Comparison of ENCODE assay signal across 1 cellular context in the genomic region with DNA sequence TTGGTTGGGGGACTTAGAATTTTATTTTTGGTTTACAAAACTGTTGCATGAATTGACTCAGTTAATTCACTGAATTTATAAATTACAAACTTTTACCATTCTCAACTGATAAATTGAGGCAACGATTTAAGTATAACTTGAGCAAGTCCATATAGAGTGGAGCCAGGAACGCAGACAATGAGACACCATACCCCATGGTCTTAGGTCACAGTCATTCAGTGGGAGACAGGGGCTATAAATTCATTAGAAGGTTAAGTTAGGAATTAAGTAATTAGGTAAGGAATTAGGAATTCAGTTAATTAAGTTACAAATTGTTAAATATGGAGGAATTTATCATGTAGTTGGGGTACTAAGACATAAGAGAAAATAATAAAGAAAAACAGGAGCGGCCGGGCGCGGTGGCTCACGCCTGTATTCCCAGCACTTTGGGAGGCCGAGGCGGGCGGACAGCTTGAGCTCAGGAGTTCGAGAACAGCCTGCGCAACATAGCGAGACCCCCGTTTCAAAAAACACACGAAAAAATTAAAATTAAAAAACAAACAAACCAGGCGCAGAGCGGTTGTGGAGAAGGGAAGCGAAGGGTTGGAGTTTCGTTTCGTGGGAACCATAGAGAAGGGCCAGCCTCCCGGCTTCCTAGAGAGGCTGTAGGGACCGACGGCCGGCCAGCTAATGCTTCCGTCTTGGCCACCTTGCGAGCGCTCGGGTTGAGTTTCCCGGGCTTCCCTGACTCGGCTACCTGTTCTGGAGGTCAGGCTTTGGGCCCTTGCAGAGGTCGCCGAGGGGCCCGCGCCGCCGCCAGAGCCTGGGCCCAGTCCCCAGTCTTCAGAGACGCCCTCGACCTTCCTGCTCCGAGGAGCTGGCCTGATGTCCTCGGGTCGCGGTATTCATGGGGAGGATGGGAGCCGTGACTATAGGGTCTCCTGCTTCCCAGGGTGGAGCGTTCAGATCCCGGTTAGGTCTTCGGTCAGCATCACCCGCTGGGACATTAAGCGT.
TF ChIP-seq lines count a peak whose summit lies in the region.

A gene (plus strand): TSS at position 645 of the 993 bp plus-strand sequence. CDS start 858 bp downstream, outside the sequence.

TF ChIP-seq in K562, 482 proteins besides CTCF, POLR2A, EP300 and RAD21 (continued from another document and continues in another):
- TF ChIP-seq, protein P1, sequence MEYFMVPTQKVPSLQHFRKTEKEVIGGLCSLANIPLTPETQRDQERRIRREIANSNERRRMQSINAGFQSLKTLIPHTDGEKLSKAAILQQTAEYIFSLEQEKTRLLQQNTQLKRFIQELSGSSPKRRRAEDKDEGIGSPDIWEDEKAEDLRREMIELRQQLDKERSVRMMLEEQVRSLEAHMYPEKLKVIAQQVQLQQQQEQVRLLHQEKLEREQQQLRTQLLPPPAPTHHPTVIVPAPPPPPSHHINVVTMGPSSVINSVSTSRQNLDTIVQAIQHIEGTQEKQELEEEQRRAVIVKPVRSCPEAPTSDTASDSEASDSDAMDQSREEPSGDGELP (CRISPR knock-in tag; IDR thresholded peaks at IDR 0.05; ENCODE audit: borderline replicate concordance): peak; percentile 57; the same call in 1 of the 2 replicates
- no peak for TF ChIP-seq RBM34 (IDR thresholded peaks at IDR 0.05; ENCODE audit: borderline replicate concordance, insufficient read depth, low read length)
- peak; percentile 82 for TF ChIP-seq KDM5B (IDR thresholded peaks at IDR 0.05; ENCODE audit: insufficient replicate concordance, low read depth, low read length)
- TF ChIP-seq POLR2H (tag; IDR thresholded peaks at IDR 0.05; ENCODE audit: low read depth): peak; percentile 74
- TF ChIP-seq ATF1 (CRISPR knock-in tag; IDR thresholded peaks at IDR 0.05): no peak
- TF ChIP-seq ATF1 (tag; IDR thresholded peaks at IDR 0.05): peak; percentile 65
- TF ChIP-seq, protein P2, sequence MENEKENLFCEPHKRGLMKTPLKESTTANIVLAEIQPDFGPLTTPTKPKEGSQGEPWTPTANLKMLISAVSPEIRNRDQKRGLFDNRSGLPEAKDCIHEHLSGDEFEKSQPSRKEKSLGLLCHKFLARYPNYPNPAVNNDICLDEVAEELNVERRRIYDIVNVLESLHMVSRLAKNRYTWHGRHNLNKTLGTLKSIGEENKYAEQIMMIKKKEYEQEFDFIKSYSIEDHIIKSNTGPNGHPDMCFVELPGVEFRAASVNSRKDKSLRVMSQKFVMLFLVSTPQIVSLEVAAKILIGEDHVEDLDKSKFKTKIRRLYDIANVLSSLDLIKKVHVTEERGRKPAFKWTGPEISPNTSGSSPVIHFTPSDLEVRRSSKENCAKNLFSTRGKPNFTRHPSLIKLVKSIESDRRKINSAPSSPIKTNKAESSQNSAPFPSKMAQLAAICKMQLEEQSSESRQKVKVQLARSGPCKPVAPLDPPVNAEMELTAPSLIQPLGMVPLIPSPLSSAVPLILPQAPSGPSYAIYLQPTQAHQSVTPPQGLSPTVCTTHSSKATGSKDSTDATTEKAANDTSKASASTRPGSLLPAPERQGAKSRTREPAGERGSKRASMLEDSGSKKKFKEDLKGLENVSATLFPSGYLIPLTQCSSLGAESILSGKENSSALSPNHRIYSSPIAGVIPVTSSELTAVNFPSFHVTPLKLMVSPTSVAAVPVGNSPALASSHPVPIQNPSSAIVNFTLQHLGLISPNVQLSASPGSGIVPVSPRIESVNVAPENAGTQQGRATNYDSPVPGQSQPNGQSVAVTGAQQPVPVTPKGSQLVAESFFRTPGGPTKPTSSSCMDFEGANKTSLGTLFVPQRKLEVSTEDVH (IDR thresholded peaks at IDR 0.05; ENCODE audit: low read depth, partially characterized antibody): peak; percentile 67
- peak; percentile 80; the same call in 1 of the 2 replicates for TF ChIP-seq HLTF (IDR thresholded peaks at IDR 0.05)
- peak; percentile 56; the same call in 1 of the 2 replicates for TF ChIP-seq ZNF175 (CRISPR knock-in tag; IDR thresholded peaks at IDR 0.05; ENCODE audit: low read depth)
- TF ChIP-seq ZC3H11A (IDR thresholded peaks at IDR 0.05; ENCODE audit: low read depth, low read length): peak; percentile 49; the same call in 1 of the 2 replicates
- TF ChIP-seq SUPT5H (IDR thresholded peaks at IDR 0.05): peak; percentile 83
- no peak for TF ChIP-seq RBM15 (IDR thresholded peaks at IDR 0.05; ENCODE audit: insufficient read depth, low read length)
- TF ChIP-seq, protein P3, sequence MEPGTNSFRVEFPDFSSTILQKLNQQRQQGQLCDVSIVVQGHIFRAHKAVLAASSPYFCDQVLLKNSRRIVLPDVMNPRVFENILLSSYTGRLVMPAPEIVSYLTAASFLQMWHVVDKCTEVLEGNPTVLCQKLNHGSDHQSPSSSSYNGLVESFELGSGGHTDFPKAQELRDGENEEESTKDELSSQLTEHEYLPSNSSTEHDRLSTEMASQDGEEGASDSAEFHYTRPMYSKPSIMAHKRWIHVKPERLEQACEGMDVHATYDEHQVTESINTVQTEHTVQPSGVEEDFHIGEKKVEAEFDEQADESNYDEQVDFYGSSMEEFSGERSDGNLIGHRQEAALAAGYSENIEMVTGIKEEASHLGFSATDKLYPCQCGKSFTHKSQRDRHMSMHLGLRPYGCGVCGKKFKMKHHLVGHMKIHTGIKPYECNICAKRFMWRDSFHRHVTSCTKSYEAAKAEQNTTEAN (CRISPR knock-in tag; IDR thresholded peaks at IDR 0.05): no peak
- TF ChIP-seq, protein P4, sequence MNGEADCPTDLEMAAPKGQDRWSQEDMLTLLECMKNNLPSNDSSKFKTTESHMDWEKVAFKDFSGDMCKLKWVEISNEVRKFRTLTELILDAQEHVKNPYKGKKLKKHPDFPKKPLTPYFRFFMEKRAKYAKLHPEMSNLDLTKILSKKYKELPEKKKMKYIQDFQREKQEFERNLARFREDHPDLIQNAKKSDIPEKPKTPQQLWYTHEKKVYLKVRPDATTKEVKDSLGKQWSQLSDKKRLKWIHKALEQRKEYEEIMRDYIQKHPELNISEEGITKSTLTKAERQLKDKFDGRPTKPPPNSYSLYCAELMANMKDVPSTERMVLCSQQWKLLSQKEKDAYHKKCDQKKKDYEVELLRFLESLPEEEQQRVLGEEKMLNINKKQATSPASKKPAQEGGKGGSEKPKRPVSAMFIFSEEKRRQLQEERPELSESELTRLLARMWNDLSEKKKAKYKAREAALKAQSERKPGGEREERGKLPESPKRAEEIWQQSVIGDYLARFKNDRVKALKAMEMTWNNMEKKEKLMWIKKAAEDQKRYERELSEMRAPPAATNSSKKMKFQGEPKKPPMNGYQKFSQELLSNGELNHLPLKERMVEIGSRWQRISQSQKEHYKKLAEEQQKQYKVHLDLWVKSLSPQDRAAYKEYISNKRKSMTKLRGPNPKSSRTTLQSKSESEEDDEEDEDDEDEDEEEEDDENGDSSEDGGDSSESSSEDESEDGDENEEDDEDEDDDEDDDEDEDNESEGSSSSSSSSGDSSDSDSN (IDR thresholded peaks at IDR 0.05; ENCODE audit: borderline replicate concordance in 1 of 2, low read depth in 2 of 2, low read length in 2 of 2): peak in 1 of 2 experiments; percentile 54; a peak in 2 of 4 replicates
- TF ChIP-seq, protein P5, sequence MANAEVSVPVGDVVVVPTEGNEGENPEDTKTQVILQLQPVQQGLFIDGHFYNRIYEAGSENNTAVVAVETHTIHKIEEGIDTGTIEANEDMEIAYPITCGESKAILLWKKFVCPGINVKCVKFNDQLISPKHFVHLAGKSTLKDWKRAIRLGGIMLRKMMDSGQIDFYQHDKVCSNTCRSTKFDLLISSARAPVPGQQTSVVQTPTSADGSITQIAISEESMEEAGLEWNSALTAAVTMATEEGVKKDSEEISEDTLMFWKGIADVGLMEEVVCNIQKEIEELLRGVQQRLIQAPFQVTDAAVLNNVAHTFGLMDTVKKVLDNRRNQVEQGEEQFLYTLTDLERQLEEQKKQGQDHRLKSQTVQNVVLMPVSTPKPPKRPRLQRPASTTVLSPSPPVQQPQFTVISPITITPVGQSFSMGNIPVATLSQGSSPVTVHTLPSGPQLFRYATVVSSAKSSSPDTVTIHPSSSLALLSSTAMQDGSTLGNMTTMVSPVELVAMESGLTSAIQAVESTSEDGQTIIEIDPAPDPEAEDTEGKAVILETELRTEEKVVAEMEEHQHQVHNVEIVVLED (CRISPR knock-in tag; IDR thresholded peaks at IDR 0.05): no peak
- TF ChIP-seq POLR2B (IDR thresholded peaks at IDR 0.05; ENCODE audit: low read depth, partially characterized antibody): peak; percentile 66
- peak in 1 of 2 experiments; percentile 49; a peak in 2 of 4 replicates for TF ChIP-seq HDAC1 (IDR thresholded peaks at IDR 0.05)
- TF ChIP-seq YY1 (IDR thresholded peaks at IDR 0.05; ENCODE audit: borderline replicate concordance in 1 of 3, control insufficient read depth in 1 of 3, extremely low read depth in 1 of 3, insufficient read depth in 3 of 3, insufficient read length in 1 of 3, insufficient replicate concordance in 2 of 3, low read depth in 1 of 3, low read length in 2 of 3): peak in 2 of 3 experiments; percentile 34 to 54
- TF ChIP-seq JUND (IDR thresholded peaks at IDR 0.05; ENCODE audit: borderline replicate concordance, low read depth, low read length): 0 out of 2 replicates have a peak, but pooled peaks have one; percentile 28
- TF ChIP-seq JUND (tag; IDR thresholded peaks at IDR 0.05; ENCODE audit: borderline replicate concordance, low read depth, low read length): no peak
- no peak for TF ChIP-seq JUN (IDR thresholded peaks at IDR 0.05; ENCODE audit: borderline replicate concordance, low read depth, low read length)
- no peak for TF ChIP-seq JUN (CRISPR knock-in tag; IDR thresholded peaks at IDR 0.05; ENCODE audit: borderline replicate concordance)
- peak; percentile 72 for TF ChIP-seq RBBP5 (IDR thresholded peaks at IDR 0.05; ENCODE audit: borderline replicate concordance, insufficient read depth, low read length, poor library complexity, severe bottlenecking)
- 0 out of 2 replicates have a peak, but pooled peaks have one; percentile 2 for TF ChIP-seq SPI1 (IDR thresholded peaks at IDR 0.05; ENCODE audit: borderline replicate concordance, low read depth, low read length)
- TF ChIP-seq, protein P6, sequence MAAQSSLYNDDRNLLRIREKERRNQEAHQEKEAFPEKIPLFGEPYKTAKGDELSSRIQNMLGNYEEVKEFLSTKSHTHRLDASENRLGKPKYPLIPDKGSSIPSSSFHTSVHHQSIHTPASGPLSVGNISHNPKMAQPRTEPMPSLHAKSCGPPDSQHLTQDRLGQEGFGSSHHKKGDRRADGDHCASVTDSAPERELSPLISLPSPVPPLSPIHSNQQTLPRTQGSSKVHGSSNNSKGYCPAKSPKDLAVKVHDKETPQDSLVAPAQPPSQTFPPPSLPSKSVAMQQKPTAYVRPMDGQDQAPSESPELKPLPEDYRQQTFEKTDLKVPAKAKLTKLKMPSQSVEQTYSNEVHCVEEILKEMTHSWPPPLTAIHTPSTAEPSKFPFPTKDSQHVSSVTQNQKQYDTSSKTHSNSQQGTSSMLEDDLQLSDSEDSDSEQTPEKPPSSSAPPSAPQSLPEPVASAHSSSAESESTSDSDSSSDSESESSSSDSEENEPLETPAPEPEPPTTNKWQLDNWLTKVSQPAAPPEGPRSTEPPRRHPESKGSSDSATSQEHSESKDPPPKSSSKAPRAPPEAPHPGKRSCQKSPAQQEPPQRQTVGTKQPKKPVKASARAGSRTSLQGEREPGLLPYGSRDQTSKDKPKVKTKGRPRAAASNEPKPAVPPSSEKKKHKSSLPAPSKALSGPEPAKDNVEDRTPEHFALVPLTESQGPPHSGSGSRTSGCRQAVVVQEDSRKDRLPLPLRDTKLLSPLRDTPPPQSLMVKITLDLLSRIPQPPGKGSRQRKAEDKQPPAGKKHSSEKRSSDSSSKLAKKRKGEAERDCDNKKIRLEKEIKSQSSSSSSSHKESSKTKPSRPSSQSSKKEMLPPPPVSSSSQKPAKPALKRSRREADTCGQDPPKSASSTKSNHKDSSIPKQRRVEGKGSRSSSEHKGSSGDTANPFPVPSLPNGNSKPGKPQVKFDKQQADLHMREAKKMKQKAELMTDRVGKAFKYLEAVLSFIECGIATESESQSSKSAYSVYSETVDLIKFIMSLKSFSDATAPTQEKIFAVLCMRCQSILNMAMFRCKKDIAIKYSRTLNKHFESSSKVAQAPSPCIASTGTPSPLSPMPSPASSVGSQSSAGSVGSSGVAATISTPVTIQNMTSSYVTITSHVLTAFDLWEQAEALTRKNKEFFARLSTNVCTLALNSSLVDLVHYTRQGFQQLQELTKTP (IDR thresholded peaks at IDR 0.05; ENCODE audit: low read depth in 1 of 2, partially characterized antibody in 2 of 2): peak in 1 of 2 experiments; percentile 42
- no peak for TF ChIP-seq FOXJ3 (CRISPR knock-in tag; IDR thresholded peaks at IDR 0.05)
- TF ChIP-seq, protein P7, sequence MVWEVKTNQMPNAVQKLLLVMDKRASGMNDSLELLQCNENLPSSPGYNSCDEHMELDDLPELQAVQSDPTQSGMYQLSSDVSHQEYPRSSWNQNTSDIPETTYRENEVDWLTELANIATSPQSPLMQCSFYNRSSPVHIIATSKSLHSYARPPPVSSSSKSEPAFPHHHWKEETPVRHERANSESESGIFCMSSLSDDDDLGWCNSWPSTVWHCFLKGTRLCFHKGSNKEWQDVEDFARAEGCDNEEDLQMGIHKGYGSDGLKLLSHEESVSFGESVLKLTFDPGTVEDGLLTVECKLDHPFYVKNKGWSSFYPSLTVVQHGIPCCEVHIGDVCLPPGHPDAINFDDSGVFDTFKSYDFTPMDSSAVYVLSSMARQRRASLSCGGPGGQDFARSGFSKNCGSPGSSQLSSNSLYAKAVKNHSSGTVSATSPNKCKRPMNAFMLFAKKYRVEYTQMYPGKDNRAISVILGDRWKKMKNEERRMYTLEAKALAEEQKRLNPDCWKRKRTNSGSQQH (CRISPR knock-in tag; IDR thresholded peaks at IDR 0.05): no peak
- peak; percentile 20 to 22; a peak in 1 of 4 replicates for TF ChIP-seq NRF1 (conservative IDR thresholded peaks at IDR 0.05 in 1 of 2, IDR thresholded peaks at IDR 0.05 in 1 of 2)
- TF ChIP-seq PHB2 (IDR thresholded peaks at IDR 0.05; ENCODE audit: low read depth): peak; percentile 25; the same call in 1 of the 2 replicates
- TF ChIP-seq GATAD2A (IDR thresholded peaks at IDR 0.05): no peak; the same call in 1 of the 2 replicates
- peak; percentile 69; the same call in 1 of the 2 replicates for TF ChIP-seq XRCC5 (IDR thresholded peaks at IDR 0.05; ENCODE audit: low read depth, low read length)
- TF ChIP-seq TEAD1 (CRISPR knock-in tag; IDR thresholded peaks at IDR 0.05): 0 out of 4 replicates have a peak, but pooled peaks of 1 of the 2 experiments have one; percentile 9
- no peak for TF ChIP-seq DDX20 (tag; IDR thresholded peaks at IDR 0.05; ENCODE audit: low read depth)
- TF ChIP-seq CREB1 (IDR thresholded peaks at IDR 0.05): peak; percentile 10; the same call in 1 of the 2 replicates
- no peak; the same call in 1 of the 2 replicates for TF ChIP-seq CREB1 (CRISPR knock-in tag; IDR thresholded peaks at IDR 0.05)
- peak; percentile 75 for TF ChIP-seq CXXC5 (CRISPR knock-in tag; IDR thresholded peaks at IDR 0.05)
